Comparison of ENCODE assay signal across 8 cellular contexts in genomic region chr12:8697120-8697475, GRCh38. TPM values are rescaled to one million over a fixed set of nuclear protein-coding genes. Genes with fewer than 3 reads are reported as not detected.
DNase-seq lines count a peak whose midpoint lies in the region; ATAC-seq and TF ChIP-seq lines count a peak whose summit lies in the region.

No MANE protein-coding gene starts in this region.

- peaks cover 0 to 4% of the 10 kb centered on the region in 2 experiments; a peak in 1 of 3 replicates for H3K36me3 ChIP-seq in HEK293 (ENCODE audit: control insufficient read depth in 2 of 2, insufficient read depth in 1 of 2, low read length in 2 of 2)

- peaks cover 22% of the 10 kb centered on the region for H3K4me1 ChIP-seq in HEK293 (ENCODE audit: control insufficient read depth, insufficient read depth, low read length)

- H3K27ac ChIP-seq in HEK293 (ENCODE audit: extremely low read depth, low read depth, low read length) = peak overlapping the region; percentile 94; the same call in 1 of the 2 replicates

- POLR2A ChIA-PET in HEK293 (lab: Yijun Ruan, JAX) = interaction anchor here (0.9 to 2.4 kb wide), 4 partner anchors 9 to 42 kb away, joined by 3 to 19 read pairs (median 4); no protein-coding TSS in a partner anchor

- TF ChIP-seq CTCF in HEK293 (tag by site-specific recombination; IDR thresholded peaks at IDR 0.05) = no peak

- H3K4me3 ChIP-seq in HEK293 (ENCODE audit: low read depth, low read length) = peak overlapping the region; percentile 62

- CTCF ChIA-PET in HEK293 (lab: Yijun Ruan, JAX) = no interaction called here

- DNase-seq in NCI-H2081 (lab: John Stamatoyannopoulos, UW) (peak; percentile 29 to 51), NCI-H2081 treated with DMSO at 0.1 percent for 48 hours (lab: John Stamatoyannopoulos, UW) (no peak), NCI-H146 treated with DMSO at 0.1 percent for 48 hours (lab: John Stamatoyannopoulos, UW; ENCODE audit: unreplicated experiment) (peak; percentile 50), amniotic epithelial cell (ENCODE audit: low read depth) (peak; percentile 61), hepatic stellate cell (ENCODE audit: low spot score) (peak; percentile 40), sciatic nerve (ENCODE audit: low spot score) (no peak), ecto neural progenitor cell (ENCODE audit: low spot score) (no peak)

- peak; percentile 45 for ATAC-seq in sciatic nerve

- no peaks in the 10 kb centered on the region for H3K9me3 ChIP-seq in HEK293 (ENCODE audit: control insufficient read depth, insufficient read depth, low read depth, low read length)

- intact Hi-C loops in sciatic nerve (cut with DNase I) = no loop called here

TF ChIP-seq in HEK293, 187 proteins besides CTCF, POLR2A, EP300 and RAD21 (continues in another document):
- TF ChIP-seq ZNF776 (tag by site-specific recombination; IDR thresholded peaks at IDR 0.05; ENCODE audit: borderline replicate concordance) (no peak), ZNF335 (tag by site-specific recombination; conservative IDR thresholded peaks at IDR 0.05) (peak; percentile 95), EGR2 (tag by site-specific recombination; IDR thresholded peaks at IDR 0.05; ENCODE audit: low read depth) (0 out of 2 replicates have a peak, but pooled peaks have one; percentile 9), ZBTB26 (tag by site-specific recombination; optimal IDR thresholded peaks at IDR 0.05) (no peak), ZNF707 (tag by site-specific recombination; IDR thresholded peaks at IDR 0.05) (no peak), ZNF473 (tag by site-specific recombination; IDR thresholded peaks at IDR 0.05) (no peak), ZNF18 (tag by site-specific recombination; IDR thresholded peaks at IDR 0.05) (no peak), ZBTB8A (tag by site-specific recombination; IDR thresholded peaks at IDR 0.05) (no peak; the same call in 1 of the 2 replicates), ZNF843 (tag by site-specific recombination; IDR thresholded peaks at IDR 0.05) (no peak), ZNF501 (tag by site-specific recombination; IDR thresholded peaks at IDR 0.05) (peak; percentile 36; the same call in 1 of the 2 replicates), ZNF513 (tag by site-specific recombination; IDR thresholded peaks at IDR 0.05) (no peak), KLF9 (tag by site-specific recombination; IDR thresholded peaks at IDR 0.05; ENCODE audit: low read depth) (peak; percentile 49; the same call in 1 of the 2 replicates), ZNF148 (tag by site-specific recombination; IDR thresholded peaks at IDR 0.05; ENCODE audit: borderline replicate concordance) (no peak), ZNF2 (tag by site-specific recombination; IDR thresholded peaks at IDR 0.05) (peak; percentile 33; the same call in 1 of the 2 replicates), GFI1B (tag by site-specific recombination; IDR thresholded peaks at IDR 0.05) (no peak), ZNF747 (tag by site-specific recombination; IDR thresholded peaks at IDR 0.05) (no peak), ZNF768 (tag by site-specific recombination; IDR thresholded peaks at IDR 0.05) (no peak), KLF1 (tag by site-specific recombination; IDR thresholded peaks at IDR 0.05) (0 out of 2 replicates have a peak, but pooled peaks have one; percentile 49), SP2 (tag by site-specific recombination; IDR thresholded peaks at IDR 0.05) (peak; percentile 63), PRDM10 (tag by site-specific recombination; IDR thresholded peaks at IDR 0.05) (peak; percentile 60)

RNA-seq across cellular contexts. Expression of gene RIMKLB, which starts 0.7 kb away (rescaled TPM):
- 79.8 TPM for total RNA-seq in sciatic nerve

RNA-seq across cellular contexts. Expression of gene MFAP5, which starts 34.5 kb away (rescaled TPM):
- total RNA-seq in sciatic nerve = 387 TPM

Comparison
In these comparisons a context has a peak if more than half of its experiments do, and no peak if none do; other contexts are left out.
1. DNase-seq: peak in NCI-H2081 (2 of 2), NCI-H146 treated with DMSO at 0.1 percent for 48 hours (single experiment), amniotic epithelial cell (single experiment) and hepatic stellate cell (single experiment); none in NCI-H2081 treated with DMSO at 0.1 percent for 48 hours (single experiment), sciatic nerve (single experiment) and ecto neural progenitor cell (single experiment).